8 cellular contexts compared by ENCODE assay signal in genomic region chr12:8948711-8949524, GRCh38. TPM values are rescaled to one million over a fixed set of nuclear protein-coding genes. Genes with fewer than 3 reads are reported as not detected.
DNase-seq lines count a peak whose midpoint lies in the region; ATAC-seq and TF ChIP-seq lines count a peak whose summit lies in the region.

No MANE protein-coding gene starts in this region.

- H3K27me3 ChIP-seq in MG63 = no peaks in the 10 kb centered on the region

- peak overlapping the region; percentile 82 for H3K27ac ChIP-seq in HEK293 (ENCODE audit: extremely low read depth, low read depth, low read length)

- H3K4me1 Mint-ChIP-seq in activated naive CD4-positive, alpha-beta T cell treated with anti-CD3 and anti-CD28 coated beads for 36 hours (ENCODE audit: low read depth) = peaks cover 50% of the 10 kb centered on the region

- peak overlapping the region; percentile 96 for H3K27ac Mint-ChIP-seq in activated naive CD4-positive, alpha-beta T cell treated with anti-CD3 and anti-CD28 coated beads for 36 hours

- no peaks in the 10 kb centered on the region for H3K9me3 ChIP-seq in HEK293 (ENCODE audit: control insufficient read depth, insufficient read depth, low read depth, low read length)
- H3K9me3 ChIP-seq in MG63 = no peaks in the 10 kb centered on the region

- CTCF ChIA-PET in activated naive CD4-positive, alpha-beta T cell treated with anti-CD3 and anti-CD28 coated beads for 36 hours (lab: Charles Lee) = interaction anchor here (0.6 to 8.7 kb wide), 28 partner anchors 9 to 1228 kb away, joined by 3 to 191 read pairs (median 4); no protein-coding TSS in a partner anchor
- CTCF ChIA-PET in HEK293 (lab: Yijun Ruan, JAX) = interaction anchor here (0.5 to 3.6 kb wide), 8 partner anchors 20 to 1304 kb away, joined by 3 to 26 read pairs (median 4); partner anchors contain the start of gene PHC1

- TF ChIP-seq CTCF in HEK293 (tag by site-specific recombination; IDR thresholded peaks at IDR 0.05) = no peak
- no peak for TF ChIP-seq CTCF in omental fat pad (IDR thresholded peaks at IDR 0.05)

- peaks cover 8% of the 10 kb centered on the region for H3K9me3 Mint-ChIP-seq in activated naive CD4-positive, alpha-beta T cell treated with anti-CD3 and anti-CD28 coated beads for 36 hours

- H3K4me1 ChIP-seq in HEK293 (ENCODE audit: control insufficient read depth, insufficient read depth, low read length) = peaks cover 9% of the 10 kb centered on the region

- DNase-seq in activated naive CD4-positive, alpha-beta T cell treated with anti-CD3 and anti-CD28 coated beads for 36 hours = no peak
- no peak for DNase-seq in activated naive CD4-positive, alpha-beta T cell treated with anti-CD3 and anti-CD28 coated beads, Interleukin-2, amount 50 U/mL, for 16 hours
- DNase-seq in MG63 (no peak), foreskin melanocyte (peak; percentile 46), omental fat pad (ENCODE audit: low spot score) (no peak), NCI-H510A (lab: John Stamatoyannopoulos, UW) (no peak)
- DNase-seq in activated T-cell treated with anti-CD3 and anti-CD28 coated beads, Interleukin-2, amount 50 U/mL, for 48 hours = peak; percentile 35 to 37

- H3K4me3 ChIP-seq in HEK293 (ENCODE audit: low read depth, low read length) (peak overlapping the region; percentile 94), MG63 (peak overlapping the region; percentile 82)

- intact Hi-C loops in activated naive CD4-positive, alpha-beta T cell treated with anti-CD3 and anti-CD28 coated beads for 36 hours (cut with micrococcal nuclease) = loop anchor here (1.0 to 2.0 kb wide), 3 partner anchors 35 to 706 kb away; partner anchors contain the start of genes PHC1 and RIMKLB

- peaks cover 25% of the 10 kb centered on the region for H3K36me3 Mint-ChIP-seq in activated naive CD4-positive, alpha-beta T cell treated with anti-CD3 and anti-CD28 coated beads for 36 hours (ENCODE audit: low read depth)

- H3K27me3 Mint-ChIP-seq in activated naive CD4-positive, alpha-beta T cell treated with anti-CD3 and anti-CD28 coated beads for 36 hours (ENCODE audit: low read depth) = no peaks in the 10 kb centered on the region

- POLR2A ChIA-PET in HEK293 (lab: Yijun Ruan, JAX) = interaction anchor here (0.6 to 3.0 kb wide), 10 partner anchors 10 to 931 kb away, joined by 3 to 21 read pairs (median 3); partner anchors contain the start of gene PHC1

- H3K36me3 ChIP-seq in HEK293 (ENCODE audit: control insufficient read depth in 2 of 2, insufficient read depth in 1 of 2, low read length in 2 of 2) = peaks cover 17 to 37% of the 10 kb centered on the region in 2 experiments
- peaks cover 26% of the 10 kb centered on the region for H3K36me3 ChIP-seq in MG63

- ATAC-seq in omental fat pad (ENCODE audit: low FRiP score) = peak; percentile 77

- peak overlapping the region; percentile 99 for H3K4me3 Mint-ChIP-seq in activated naive CD4-positive, alpha-beta T cell treated with anti-CD3 and anti-CD28 coated beads for 36 hours

TF ChIP-seq in HEK293, 187 proteins besides CTCF, POLR2A, EP300 and RAD21 (continues in another document):
- TF ChIP-seq ZNF366 (tag by site-specific recombination; conservative IDR thresholded peaks at IDR 0.05) (no peak), ZNF2 (tag by site-specific recombination; IDR thresholded peaks at IDR 0.05) (0 out of 2 replicates have a peak, but pooled peaks have one; percentile 49), KLF9 (tag by site-specific recombination; IDR thresholded peaks at IDR 0.05; ENCODE audit: low read depth) (peak; percentile 83), ZNF394 (tag by site-specific recombination; IDR thresholded peaks at IDR 0.05; ENCODE audit: borderline replicate concordance) (peak; percentile 20; the same call in 1 of the 2 replicates), ZNF266 (tag by site-specific recombination; IDR thresholded peaks at IDR 0.05; ENCODE audit: low read depth) (no peak), ZNF132 (tag by site-specific recombination; IDR thresholded peaks at IDR 0.05; ENCODE audit: borderline replicate concordance) (no peak), REST (tag by site-specific recombination; IDR thresholded peaks at IDR 0.05) (peak; percentile 69), ZSCAN30 (tag by site-specific recombination; IDR thresholded peaks at IDR 0.05) (peak; percentile 36; the same call in 1 of the 2 replicates), ZBTB48 (tag by site-specific recombination; IDR thresholded peaks at IDR 0.05) (peak; percentile 97), ZNF639 (tag by site-specific recombination; IDR thresholded peaks at IDR 0.05) (peak; percentile 19; the same call in 1 of the 2 replicates), PATZ1 (tag by site-specific recombination; IDR thresholded peaks at IDR 0.05) (0 out of 2 replicates have a peak, but pooled peaks have one; percentile 14), GLIS1 (tag by site-specific recombination; IDR thresholded peaks at IDR 0.05) (peak; percentile 95), KLF17 (tag by site-specific recombination; IDR thresholded peaks at IDR 0.05) (0 out of 2 replicates have a peak, but pooled peaks have one; percentile 16), GLIS2 (tag by site-specific recombination; IDR thresholded peaks at IDR 0.05) (peak; percentile 48)

RNA-seq across cellular contexts. Expression of gene M6PR, which starts 0.5 kb away (rescaled TPM):
- 100 to 1,000 TPM; 139 to 140 TPM for total RNA-seq in activated naive CD4-positive, alpha-beta T cell treated with anti-CD3 and anti-CD28 coated beads for 36 hours
- total RNA-seq in MG63 (2014; rRNA removed; shearing (Covaris generic); ENCODE audit: low replicate concordance) = 153 and 164 TPM in 2 replicates
- 100 to 1,000 TPM in 3 of 4 donors, 10 to 100 TPM in 1; 87.9 to 141 (median 109) TPM for total RNA-seq in omental fat pad

RNA-seq across cellular contexts. Expression of gene PHC1, which starts 34.6 kb away (rescaled TPM):
- total RNA-seq in activated naive CD4-positive, alpha-beta T cell treated with anti-CD3 and anti-CD28 coated beads for 36 hours = 10 to 100 TPM; 24.4 to 26.5 TPM
- 5.9 and 13.0 TPM in 2 replicates for total RNA-seq in MG63 (2014; rRNA removed; shearing (Covaris generic); ENCODE audit: low replicate concordance)
- 10 to 100 TPM; 19.3 to 30.3 (median 25.8) TPM for total RNA-seq in omental fat pad

RNA-seq across cellular contexts. Expression of gene KLRG1, which starts 40.4 kb away (rescaled TPM):
- 1 to 10 TPM; 3.9 to 5.2 TPM for total RNA-seq in activated naive CD4-positive, alpha-beta T cell treated with anti-CD3 and anti-CD28 coated beads for 36 hours
- 2.1 TPM in 1 of 2 replicates, not detected in the other for total RNA-seq in MG63 (2014; rRNA removed; shearing (Covaris generic); ENCODE audit: low replicate concordance)
- 10 to 100 TPM in 1 of 4 donors, 1 to 10 TPM in 3; 2.3 to 17.0 (median 6.3) TPM for total RNA-seq in omental fat pad

Comparison
In these comparisons a context has a peak if more than half of its experiments do, and no peak if none do; other contexts are left out.
1. DNase-seq: peak in activated T-cell treated with anti-CD3 and anti-CD28 coated beads, Interleukin-2, amount 50 U/mL, for 48 hours (2 of 2) and foreskin melanocyte (single experiment); none in activated naive CD4-positive, alpha-beta T cell treated with anti-CD3 and anti-CD28 coated beads for 36 hours (single experiment), activated naive CD4-positive, alpha-beta T cell treated with anti-CD3 and anti-CD28 coated beads, Interleukin-2, amount 50 U/mL, for 16 hours (single experiment), MG63 (single experiment), omental fat pad (single experiment) and NCI-H510A (single experiment).